Comparison of ENCODE assay signal across 15 cellular contexts in the genomic region with DNA sequence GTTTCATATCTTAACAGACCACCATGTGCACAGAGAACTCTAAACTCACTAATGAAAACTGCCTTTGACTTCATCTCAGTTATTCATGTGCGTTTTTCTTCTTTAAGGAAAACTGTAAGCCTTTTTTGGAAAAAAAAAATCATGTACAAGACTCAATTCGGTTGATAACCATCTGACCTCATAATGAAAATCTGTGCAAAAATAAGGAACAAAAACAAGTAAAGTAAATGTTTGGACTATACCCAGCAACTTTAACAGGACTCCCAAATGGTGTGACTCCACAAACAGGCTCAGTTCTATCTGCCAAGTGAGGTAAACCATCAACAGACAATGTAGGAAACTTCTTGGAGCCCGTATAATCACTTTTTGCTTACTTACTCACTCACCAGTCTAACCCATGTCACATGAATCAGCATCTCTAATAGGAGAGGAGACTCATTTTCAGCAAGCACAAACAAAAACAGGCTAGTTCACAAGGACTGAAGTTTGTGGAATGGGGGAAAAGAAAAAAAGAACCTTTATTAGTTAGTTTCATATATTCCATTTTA. TPM values are rescaled to one million over a fixed set of nuclear protein-coding genes. Genes with fewer than 3 reads are reported as not detected.
DNase-seq lines count a peak whose midpoint lies in the region; ATAC-seq and TF ChIP-seq lines count a peak whose summit lies in the region.
"Had no signal": no experiment of that assay in that cellular context is flagged by ENCODE, and none has a peak within 500 bp of the region (broad histone marks: within the 10 kb centered on the region; RNA-seq: fewer than 3 reads in every experiment).

No MANE protein-coding gene starts in this region.

- H3K27me3 ChIP-seq in Panc1 (ENCODE audit: control insufficient read depth, insufficient read depth, low read length), result no peaks in the 10 kb centered on the region
- H3K27me3 ChIP-seq: BLaER1, gastroesophageal sphincter, right lobe of liver had no signal

- H3K4me1 ChIP-seq in Panc1 (ENCODE audit: control insufficient read depth, insufficient read depth, low read length), result peaks cover 18% of the 10 kb centered on the region

- no peak for TF ChIP-seq CTCF in Calu3 (IDR thresholded peaks at IDR 0.05; ENCODE audit: unreplicated experiment)
- TF ChIP-seq CTCF in Panc1 (IDR thresholded peaks at IDR 0.05), result no peak
- no peak for TF ChIP-seq CTCF in nephron progenitor cell (IDR thresholded peaks at IDR 0.05)
- TF ChIP-seq CTCF in activated CD8-positive, alpha-beta T cell treated with anti-CD3 and anti-CD28 coated beads for 36 hours (IDR thresholded peaks at IDR 0.05), result no peak

- H3K27ac Mint-ChIP-seq in Calu3 (ENCODE audit: unreplicated experiment) (peak overlapping the region; percentile 24), nephron progenitor cell (peak overlapping the region; percentile 86)
- no peak overlapping the region for H3K27ac Mint-ChIP-seq in activated CD8-positive, alpha-beta T cell treated with anti-CD3 and anti-CD28 coated beads for 36 hours
- H3K27ac Mint-ChIP-seq in activated CD4-positive, alpha-beta T cell treated with anti-CD3 and anti-CD28 coated beads, Interleukin-2, amount 10 ng/mL, durations not matched to agents 7 days and 5 days, result no peak overlapping the region

- in situ Hi-C loops in Panc1 (cut with HindIII; ENCODE audit: low pct_unique_long_range_greater_than_20kb, low sequenced_read_pairs), result no loop called here

- no peaks in the 10 kb centered on the region for H3K36me3 ChIP-seq in Panc1 (ENCODE audit: control insufficient read depth, insufficient read depth, low read length)
- H3K36me3 ChIP-seq: BLaER1, gastroesophageal sphincter, lower lobe of right lung, right lobe of liver had no signal

- no TSS peak for BruUV-seq in Calu3 (replicated peaks; lab: Mats Ljungman, UMichigan)
- no TSS peak for BruUV-seq in Panc1 (replicated peaks; lab: Mats Ljungman, UMichigan)

- H3K4me3 ChIP-seq in Panc1 (ENCODE audit: low read depth in 2 of 2, low read length in 2 of 2), result no peak overlapping the region
- H3K4me3 ChIP-seq: BLaER1, gastroesophageal sphincter, lower lobe of right lung, right lobe of liver had no signal

- ATAC-seq in Panc1, result 0 out of 2 replicates have a peak, but pooled peaks have one; percentile 43
- ATAC-seq in activated CD8-positive, alpha-beta T cell treated with anti-CD3 and anti-CD28 coated beads for 36 hours, result no peak
- ATAC-seq: gastroesophageal sphincter, lower lobe of right lung had no signal

- no peak overlapping the region for H3K4me3 Mint-ChIP-seq in Calu3 (ENCODE audit: low read depth, unreplicated experiment)
- H3K4me3 Mint-ChIP-seq in nephron progenitor cell, result no peak overlapping the region
- H3K4me3 Mint-ChIP-seq in activated CD8-positive, alpha-beta T cell treated with anti-CD3 and anti-CD28 coated beads for 36 hours, result no peak overlapping the region
- no peak overlapping the region for H3K4me3 Mint-ChIP-seq in activated CD4-positive, alpha-beta T cell treated with anti-CD3 and anti-CD28 coated beads, Interleukin-2, amount 10 ng/mL, durations not matched to agents 7 days and 5 days

- H3K9me3 ChIP-seq in Panc1 (ENCODE audit: control insufficient read depth, insufficient read depth, low read depth, low read length), result no peaks in the 10 kb centered on the region
- H3K9me3 ChIP-seq: BLaER1, gastroesophageal sphincter, lower lobe of right lung, right lobe of liver had no signal

- H3K4me1 Mint-ChIP-seq in Calu3 (ENCODE audit: low read depth, unreplicated experiment), result peaks cover 18% of the 10 kb centered on the region
- no peaks in the 10 kb centered on the region for H3K4me1 Mint-ChIP-seq in nephron progenitor cell
- no peaks in the 10 kb centered on the region for H3K4me1 Mint-ChIP-seq in activated CD8-positive, alpha-beta T cell treated with anti-CD3 and anti-CD28 coated beads for 36 hours (ENCODE audit: low read depth)
- peaks cover 5% of the 10 kb centered on the region for H3K4me1 Mint-ChIP-seq in activated CD4-positive, alpha-beta T cell treated with anti-CD3 and anti-CD28 coated beads, Interleukin-2, amount 10 ng/mL, durations not matched to agents 7 days and 5 days

- peak overlapping the region; percentile 89 for H3K27ac ChIP-seq in Panc1 (ENCODE audit: low read length)
- H3K27ac ChIP-seq: BLaER1, gastroesophageal sphincter, lower lobe of right lung, right lobe of liver had no signal

- DNase-seq in Calu3 (no peak), Panc1 (ENCODE audit: low read depth, low spot score) (no peak), dermis blood vessel endothelial cell (peak; percentile 49), nephron progenitor cell (no peak), GDM1 (lab: John Stamatoyannopoulos, UW) (no peak), NCI-H774 (lab: John Stamatoyannopoulos, UW) (no peak)
- DNase-seq in activated CD8-positive, alpha-beta T cell treated with anti-CD3 and anti-CD28 coated beads for 36 hours, result no peak
- no peak for DNase-seq in activated CD4-positive, alpha-beta T cell treated with anti-CD3 and anti-CD28 coated beads, Interleukin-2, amount 10 ng/mL, durations not matched to agents 7 days and 5 days
- DNase-seq: aorta, lower lobe of right lung, NCI-H1436 treated with DMSO at 0.1 percent for 48 hours, right lobe of liver had no signal

- intact Hi-C loops in Calu3 (cut with micrococcal nuclease; ENCODE audit: unreplicated experiment) (no loop called here), Panc1 (cut with micrococcal nuclease; ENCODE audit: unreplicated experiment) (no loop called here)
- intact Hi-C loops in activated CD8-positive, alpha-beta T cell treated with anti-CD3 and anti-CD28 coated beads for 36 hours (cut with micrococcal nuclease), result no loop called here

- H3K9me3 Mint-ChIP-seq in Calu3 (ENCODE audit: low read depth, unreplicated experiment) (no peaks in the 10 kb centered on the region), nephron progenitor cell (peaks cover 8% of the 10 kb centered on the region)
- H3K9me3 Mint-ChIP-seq in activated CD8-positive, alpha-beta T cell treated with anti-CD3 and anti-CD28 coated beads for 36 hours, result no peaks in the 10 kb centered on the region
- H3K9me3 Mint-ChIP-seq in activated CD4-positive, alpha-beta T cell treated with anti-CD3 and anti-CD28 coated beads, Interleukin-2, amount 10 ng/mL, durations not matched to agents 7 days and 5 days, result no peaks in the 10 kb centered on the region

- CTCF ChIA-PET in Calu3 (lab: Charles Lee), result interaction anchor here (0.6 kb wide), 2 partner anchors 22 to 206 kb away, joined by 3 to 4 read pairs; no protein-coding TSS in a partner anchor
- CTCF ChIA-PET in Panc1 (lab: Charles Lee), result interaction anchor here (0.6 kb wide), 1 partner anchor 120 kb away, joined by 4 read pairs; no protein-coding TSS in a partner anchor
- CTCF ChIA-PET in activated CD8-positive, alpha-beta T cell treated with anti-CD3 and anti-CD28 coated beads for 36 hours (lab: Charles Lee), result interaction anchor here (0.6 kb wide), 1 partner anchor 45 kb away, joined by 3 read pairs; no protein-coding TSS in a partner anchor
- CTCF ChIA-PET in activated CD4-positive, alpha-beta T cell treated with anti-CD3 and anti-CD28 coated beads, Interleukin-2, amount 10 ng/mL, durations not matched to agents 7 days and 5 days (lab: Charles Lee), result interaction anchor here (0.6 to 1.2 kb wide), 4 partner anchors 8 to 886 kb away, joined by 3 to 5 read pairs (median 3); no protein-coding TSS in a partner anchor

- POLR2A ChIA-PET in Panc1 (lab: Charles Lee), result interaction anchor here (0.5 kb wide), 1 partner anchor 109 kb away, joined by 3 read pairs; no protein-coding TSS in a partner anchor
- POLR2A ChIA-PET in activated CD8-positive, alpha-beta T cell treated with anti-CD3 and anti-CD28 coated beads for 36 hours (lab: Charles Lee), result no interaction called here
- POLR2A ChIA-PET in activated CD4-positive, alpha-beta T cell treated with anti-CD3 and anti-CD28 coated beads, Interleukin-2, amount 10 ng/mL, durations not matched to agents 7 days and 5 days (lab: Charles Lee), result no interaction called here

- no peaks in the 10 kb centered on the region for H3K36me3 Mint-ChIP-seq in Calu3 (ENCODE audit: insufficient read depth, unreplicated experiment)
- peaks cover 35% of the 10 kb centered on the region for H3K36me3 Mint-ChIP-seq in nephron progenitor cell (ENCODE audit: low read depth)
- no peaks in the 10 kb centered on the region for H3K36me3 Mint-ChIP-seq in activated CD8-positive, alpha-beta T cell treated with anti-CD3 and anti-CD28 coated beads for 36 hours (ENCODE audit: low read depth)
- H3K36me3 Mint-ChIP-seq in activated CD4-positive, alpha-beta T cell treated with anti-CD3 and anti-CD28 coated beads, Interleukin-2, amount 10 ng/mL, durations not matched to agents 7 days and 5 days (ENCODE audit: low read depth), result no peaks in the 10 kb centered on the region

- no peaks in the 10 kb centered on the region for H3K27me3 Mint-ChIP-seq in Calu3 (ENCODE audit: unreplicated experiment)
- H3K27me3 Mint-ChIP-seq in nephron progenitor cell (ENCODE audit: low read depth, poor library complexity), result peaks cover 4% of the 10 kb centered on the region
- no peaks in the 10 kb centered on the region for H3K27me3 Mint-ChIP-seq in activated CD8-positive, alpha-beta T cell treated with anti-CD3 and anti-CD28 coated beads for 36 hours
- H3K27me3 Mint-ChIP-seq in activated CD4-positive, alpha-beta T cell treated with anti-CD3 and anti-CD28 coated beads, Interleukin-2, amount 10 ng/mL, durations not matched to agents 7 days and 5 days, result no peaks in the 10 kb centered on the region

RNA-seq across cellular contexts. Expression of a gene that starts 9.3 kb away (rescaled TPM):
- total RNA-seq in Calu3 (2022), result 46.8 and 50.0 TPM in 2 replicates
- 36.8 TPM for total RNA-seq in Panc1 (2021; ENCODE audit: unreplicated experiment)
- polyA plus RNA-seq in Panc1 (2012; ENCODE audit: insufficient read length), result 23.2 TPM
- 5.6 and 10.9 TPM in 2 replicates for total RNA-seq in dermis blood vessel endothelial cell
- total RNA-seq in activated CD8-positive, alpha-beta T cell treated with anti-CD3 and anti-CD28 coated beads for 36 hours, result 10 to 100 TPM; 34.1 to 35.7 TPM
- total RNA-seq in activated CD4-positive, alpha-beta T cell treated with anti-CD3 and anti-CD28 coated beads, Interleukin-2, amount 10 ng/mL, durations not matched to agents 7 days and 5 days, result 10 to 100 TPM; 26.6 to 28.5 TPM

RNA-seq across cellular contexts. Expression of a gene that starts 9.3 kb away (rescaled TPM):
- total RNA-seq in Calu3 (2022) (not detected in 2 replicates), Panc1 (2021; ENCODE audit: unreplicated experiment) (0.41 TPM), dermis blood vessel endothelial cell (0.05 TPM in 1 of 2 replicates, not detected in the other)
- polyA plus RNA-seq in Panc1 (2012; ENCODE audit: insufficient read length), result 0.13 TPM
- total RNA-seq in activated CD8-positive, alpha-beta T cell treated with anti-CD3 and anti-CD28 coated beads for 36 hours, result under 1 TPM in 1 of 2 experiments, not detected in 1; 0.14 TPM
- not detected for total RNA-seq in activated CD4-positive, alpha-beta T cell treated with anti-CD3 and anti-CD28 coated beads, Interleukin-2, amount 10 ng/mL, durations not matched to agents 7 days and 5 days
- total RNA-seq: aorta, HT-29, right lobe of liver had no signal
- polyA plus RNA-seq: aorta had no signal

Comparison
In these comparisons a context has a peak if more than half of its experiments do, and no peak if none do; other contexts are left out.
1. H3K27ac Mint-ChIP-seq: peak in Calu3 (single experiment) and nephron progenitor cell (single experiment); none in activated CD8-positive, alpha-beta T cell treated with anti-CD3 and anti-CD28 coated beads for 36 hours (single experiment) and activated CD4-positive, alpha-beta T cell treated with anti-CD3 and anti-CD28 coated beads, Interleukin-2, amount 10 ng/mL, durations not matched to agents 7 days and 5 days (single experiment).